ENCODE assay signal across 12 cellular contexts in the genomic region with DNA sequence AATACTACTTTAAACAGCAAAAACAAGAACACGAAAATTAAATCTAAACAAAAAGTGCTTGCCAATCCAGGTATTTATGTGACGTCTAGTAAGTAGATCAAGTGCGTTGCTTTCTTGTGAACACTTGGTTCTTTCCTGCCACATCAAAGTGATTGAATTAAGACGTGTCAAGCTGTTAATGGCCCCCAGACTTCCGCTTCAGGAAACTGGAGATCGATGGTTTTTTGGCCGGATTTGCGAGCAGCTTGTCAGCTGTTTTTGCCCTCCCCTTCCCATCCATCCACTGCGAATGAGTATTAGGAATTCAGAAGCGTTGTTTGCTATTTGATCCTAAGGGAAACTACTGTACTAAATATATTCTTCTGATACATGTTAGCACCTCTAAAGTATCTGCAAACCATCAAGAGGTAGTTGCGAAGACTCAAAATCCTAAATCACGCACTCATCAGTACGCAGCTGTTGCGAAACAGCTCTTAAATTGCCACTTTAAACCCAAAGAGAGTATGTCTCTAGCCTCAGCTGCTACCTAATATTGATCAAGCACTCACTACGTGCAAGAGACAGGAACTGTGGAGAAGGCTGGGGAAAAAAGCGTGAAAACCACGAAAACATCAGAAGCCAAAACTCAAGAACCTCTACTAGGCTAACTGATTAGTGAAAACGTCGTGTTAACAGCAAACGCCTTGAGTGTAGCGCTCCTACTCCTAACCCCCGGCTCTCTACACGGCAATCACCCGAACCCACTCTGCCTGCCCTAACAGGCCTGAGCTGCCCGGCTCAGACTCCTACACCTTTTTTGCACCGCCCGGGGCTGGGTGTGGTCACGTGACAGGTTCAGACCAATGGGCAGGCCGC. TPM values are rescaled to one million over a fixed set of nuclear protein-coding genes. Genes with fewer than 3 reads are reported as not detected.
DNase-seq lines count a peak whose midpoint lies in the region; ATAC-seq, FAIRE-seq and TF ChIP-seq lines count a peak whose summit lies in the region.
"Had no signal": no experiment of that assay in that cellular context is flagged by ENCODE, and none has a peak within 500 bp of the region (broad histone marks: within the 10 kb centered on the region; RNA-seq: fewer than 3 reads in every experiment).

No MANE protein-coding gene starts in this region.

- CTCF ChIA-PET in HepG2 (lab: Yijun Ruan, JAX; ENCODE audit: low intra/inter-chr PET ratio, low total read pairs) = no interaction called here

- ATAC-seq in HepG2 (no peak), right lobe of liver (no peak), GM18498 (IDR thresholded peaks at IDR 0.05; ENCODE audit: unreplicated experiment) (no peak), HG03108 (IDR thresholded peaks at IDR 0.05; ENCODE audit: unreplicated experiment) (no peak)
- peak; percentile 20 for ATAC-seq in stimulated activated memory B cell treated with anti-CD40 and anti-IgM and Interleukin-4, amounts not matched to agents 10 μg/mL and 1 μg/mL and 100 μg/mL, for 72 hours

- H3K4me3 ChIP-seq in HepG2 (replicated peaks in 1 of 3; ENCODE audit: insufficient read depth in 1 of 3, low read depth in 2 of 3, low read length in 3 of 3) (no peak overlapping the region), right lobe of liver (no peak overlapping the region), mesenchymal stem cell (ENCODE audit: insufficient read depth in 1 of 2, low read depth in 1 of 2, low read length in 2 of 2) (no peak overlapping the region)
- H3K4me3 ChIP-seq: tibial artery had no signal

- no peak overlapping the region for H2BK12ac ChIP-seq in mesenchymal stem cell (ENCODE audit: low read length in 2 of 2)

- no peaks in the 10 kb centered on the region for H3K79me2 ChIP-seq in HepG2 (ENCODE audit: insufficient read depth, low read length)

- H3K27ac ChIP-seq in HepG2 (ENCODE audit: extremely low read length, insufficient read depth, low read length) (no peak overlapping the region), right lobe of liver (no peak overlapping the region), mesenchymal stem cell (ENCODE audit: low read length, poor library complexity, severe bottlenecking) (no peak overlapping the region)
- H3K27ac ChIP-seq: tibial artery had no signal

- H3K36me3 ChIP-seq in HepG2 (replicated peaks in 1 of 2; ENCODE audit: control insufficient read depth in 1 of 2, insufficient read depth in 2 of 2, low read length in 2 of 2) (no peaks in the 10 kb centered on the region), right lobe of liver (no peaks in the 10 kb centered on the region), mesenchymal stem cell (ENCODE audit: control insufficient read depth in 1 of 2, insufficient read depth in 2 of 2, low read depth in 1 of 2, low read length in 2 of 2) (no peaks in the 10 kb centered on the region)
- H3K36me3 ChIP-seq: tibial artery had no signal

- H4K20me1 ChIP-seq in HepG2 (ENCODE audit: insufficient read depth, low read length) = no peaks in the 10 kb centered on the region

- no peaks in the 10 kb centered on the region; a peak in 1 of 5 replicates for H3K27me3 ChIP-seq in HepG2 (ENCODE audit: control insufficient read depth in 1 of 2, insufficient read depth in 2 of 2, low read length in 2 of 2)
- H3K27me3 ChIP-seq in right lobe of liver = no peaks in the 10 kb centered on the region
- H3K27me3 ChIP-seq in mesenchymal stem cell (ENCODE audit: control insufficient read depth in 1 of 2, insufficient read depth in 1 of 2, low read length in 2 of 2) = no peaks in the 10 kb centered on the region
- H3K27me3 ChIP-seq: tibial artery had no signal

- no peak for DNase-seq in HepG2 (ENCODE audit: low spot score)
- no peak for DNase-seq in right lobe of liver
- peak; percentile 47 for DNase-seq in T-helper 9 cell
- peak; percentile 87 for DNase-seq in central memory CD4-positive, alpha-beta T cell
- no peak for DNase-seq in mesenchymal stem cell
- DNase-seq: GF-D8, tibial artery had no signal

- no peak for TF ChIP-seq CTCF in HepG2 (CRISPR knock-in tag; IDR thresholded peaks at IDR 0.05)
- TF ChIP-seq CTCF in right lobe of liver (IDR thresholded peaks at IDR 0.05) = no peak

- TF ChIP-seq RAD21 in HepG2 (CRISPR knock-in tag; IDR thresholded peaks at IDR 0.05) = no peak

- H4K8ac ChIP-seq in mesenchymal stem cell (ENCODE audit: low read length) = no peak overlapping the region

- no peak overlapping the region for H3K14ac ChIP-seq in mesenchymal stem cell (ENCODE audit: low read length in 2 of 2)

- no peak for FAIRE-seq in HepG2 (lab: Jason Lieb, UNC)

- H3K4me1 ChIP-seq in HepG2 (ENCODE audit: insufficient read depth, low read length) (no peaks in the 10 kb centered on the region), right lobe of liver (no peaks in the 10 kb centered on the region), mesenchymal stem cell (ENCODE audit: control insufficient read depth, insufficient read depth, low read depth, low read length) (no peaks in the 10 kb centered on the region)
- H3K4me1 ChIP-seq: tibial artery had no signal

- no peaks in the 10 kb centered on the region for H3K9me3 ChIP-seq in HepG2 (ENCODE audit: low read length)
- no peaks in the 10 kb centered on the region for H3K9me3 ChIP-seq in right lobe of liver
- no peaks in the 10 kb centered on the region for H3K9me3 ChIP-seq in mesenchymal stem cell (ENCODE audit: control insufficient read depth, low read length)
- H3K9me3 ChIP-seq: tibial artery had no signal

- no peaks in the 10 kb centered on the region for H3K79me1 ChIP-seq in mesenchymal stem cell (replicated peaks; ENCODE audit: low read length, poor library complexity, severe bottlenecking)

- H3K23ac ChIP-seq in mesenchymal stem cell (ENCODE audit: low read length in 2 of 2) = no peak overlapping the region

- H3K18ac ChIP-seq in mesenchymal stem cell (ENCODE audit: low read depth in 1 of 2, low read length in 2 of 2) = no peak overlapping the region

- H3K36me3 Mint-ChIP-seq in stimulated activated memory B cell treated with anti-CD40 and anti-IgM and Interleukin-4, amounts not matched to agents 10 μg/mL and 1 μg/mL and 100 μg/mL, for 72 hours = no peaks in the 10 kb centered on the region

- H3K4me3 Mint-ChIP-seq in stimulated activated memory B cell treated with anti-CD40 and anti-IgM and Interleukin-4, amounts not matched to agents 10 μg/mL and 1 μg/mL and 100 μg/mL, for 72 hours = no peak overlapping the region

- intact Hi-C loops in HepG2 (cut with micrococcal nuclease; ENCODE audit: unreplicated experiment) = no loop called here
- intact Hi-C loops in right lobe of liver (cut with DNase I) = no loop called here

- no peaks in the 10 kb centered on the region for H3K9me3 Mint-ChIP-seq in stimulated activated memory B cell treated with anti-CD40 and anti-IgM and Interleukin-4, amounts not matched to agents 10 μg/mL and 1 μg/mL and 100 μg/mL, for 72 hours

- no peak for TF ChIP-seq POLR2A in HepG2 (IDR thresholded peaks at IDR 0.05; ENCODE audit: insufficient read depth in 1 of 2, low read depth in 2 of 2, low read length in 2 of 2)
- no peak for TF ChIP-seq POLR2A in right lobe of liver (IDR thresholded peaks at IDR 0.05)

- H3K27me3 Mint-ChIP-seq in stimulated activated memory B cell treated with anti-CD40 and anti-IgM and Interleukin-4, amounts not matched to agents 10 μg/mL and 1 μg/mL and 100 μg/mL, for 72 hours = peaks cover 24% of the 10 kb centered on the region

- no peak overlapping the region for H2BK120ac ChIP-seq in mesenchymal stem cell (ENCODE audit: low read depth, low read length)

- no TSS peak for BruUV-seq in HepG2 (replicated peaks; lab: Mats Ljungman, UMichigan)

- no peak overlapping the region for H4K91ac ChIP-seq in mesenchymal stem cell (ENCODE audit: low read length)

- no peak overlapping the region for H3K9ac ChIP-seq in HepG2 (ENCODE audit: insufficient read depth, low read depth, low read length)
- no peak overlapping the region for H3K9ac ChIP-seq in mesenchymal stem cell (ENCODE audit: low read length)

- H2BK15ac ChIP-seq in mesenchymal stem cell (ENCODE audit: low read depth, poor library complexity, severe bottlenecking) = no peak overlapping the region

- H3K4ac ChIP-seq in mesenchymal stem cell (ENCODE audit: low read depth in 1 of 2, low read length in 2 of 2) = no peak overlapping the region

- H2AFZ ChIP-seq in HepG2 (ENCODE audit: low read length) (no peak overlapping the region), mesenchymal stem cell (ENCODE audit: low read depth, low read length) (no peak overlapping the region)

- no peaks in the 10 kb centered on the region for H3K4me1 Mint-ChIP-seq in stimulated activated memory B cell treated with anti-CD40 and anti-IgM and Interleukin-4, amounts not matched to agents 10 μg/mL and 1 μg/mL and 100 μg/mL, for 72 hours

- POLR2A ChIA-PET in HepG2 (lab: Yijun Ruan, JAX) = no interaction called here

- no peak overlapping the region for H3K27ac Mint-ChIP-seq in stimulated activated memory B cell treated with anti-CD40 and anti-IgM and Interleukin-4, amounts not matched to agents 10 μg/mL and 1 μg/mL and 100 μg/mL, for 72 hours

- no peak overlapping the region for H2AK5ac ChIP-seq in mesenchymal stem cell (ENCODE audit: low read length, severe bottlenecking)

- H3K4me2 ChIP-seq in HepG2 (ENCODE audit: low read depth, low read length) (no peak overlapping the region), mesenchymal stem cell (ENCODE audit: low read length, poor library complexity, severe bottlenecking) (no peak overlapping the region)

- in situ Hi-C loops in HepG2 (cut with HindIII; ENCODE audit: extremely low pct_ligation_motif_present, low pct_unique_long_range_greater_than_20kb) = no loop called here

- 61% methylated on average over 29 of the region's 29 CpGs for WGBS in HepG2 (ENCODE audit: low lambda C conversion rate)
- 68% methylated on average over 27 of the region's 29 CpGs for WGBS in right lobe of liver (ENCODE audit: insufficient coverage, low coverage, low lambda C conversion rate, missing lambda C conversion rate)
- WGBS in mesenchymal stem cell = 88% methylated on average over 27 of the region's 29 CpGs

- TF ChIP-seq EP300 in HepG2 (IDR thresholded peaks at IDR 0.05; ENCODE audit: low read depth in 2 of 2, low read length in 2 of 2) (no peak), HepG2 (CRISPR knock-in tag; IDR thresholded peaks at IDR 0.05; ENCODE audit: borderline replicate concordance) (no peak)

- no peak overlapping the region for H2BK5ac ChIP-seq in mesenchymal stem cell (ENCODE audit: low read depth, low read length, poor library complexity, severe bottlenecking)

RNA-seq across cellular contexts. Expression of gene BRDT, which starts 0.5 kb away (rescaled TPM):
- total RNA-seq in HepG2 (2016; rRNA removed; fragmentation: Illumina TruSeq; extraction: Trizol) (not detected in 2 replicates), right lobe of liver (not detected)
- total RNA-seq in HepG2 (2016; cell fraction: cytosol; rRNA removed; fragmentation: Illumina TruSeq; extraction: Trizol; ENCODE audit: low read depth) = not detected in 2 replicates
- total RNA-seq in HepG2 (2016; cell fraction: insoluble cytoplasmic fraction; rRNA removed; fragmentation: Illumina TruSeq; extraction: Trizol) = not detected in 2 replicates
- not detected in 2 replicates for total RNA-seq in HepG2 (2016; cell fraction: membrane; rRNA removed; fragmentation: Illumina TruSeq; extraction: Trizol)
- not detected in 2 replicates for total RNA-seq in HepG2 (2016; cell fraction: nucleus; rRNA removed; fragmentation: Illumina TruSeq; extraction: Trizol)
- not detected in 2 replicates for polyA plus RNA-seq in HepG2 (2011; rRNA removed)
- polyA plus RNA-seq in HepG2 (2011; cell fraction: cytosol; rRNA removed) = not detected in 2 replicates
- not detected in 2 replicates for polyA plus RNA-seq in HepG2 (2011; cell fraction: nucleus; rRNA removed)
- not detected in 2 replicates for polyA plus RNA-seq in HepG2 (2012)
- polyA plus RNA-seq in HepG2 (2016; cell fraction: cytosol; fragmentation: Illumina TruSeq; extraction: Trizol; ENCODE audit: low read depth) = not detected in 2 replicates
- not detected in 2 replicates for polyA plus RNA-seq in HepG2 (2016; cell fraction: insoluble cytoplasmic fraction; fragmentation: Illumina TruSeq; extraction: Trizol; ENCODE audit: low read depth)
- polyA plus RNA-seq in HepG2 (2016; cell fraction: membrane; fragmentation: Illumina TruSeq; extraction: Trizol; ENCODE audit: low read depth) = not detected in 2 replicates
- polyA plus RNA-seq in HepG2 (2016; cell fraction: nucleus; fragmentation: Illumina TruSeq; extraction: Trizol; ENCODE audit: insufficient read depth, low read depth) = not detected in 2 replicates
- polyA minus RNA-seq in HepG2 (2011; rRNA and poly(A)+ RNA removed; ENCODE audit: low replicate concordance) = not detected in 2 replicates
- not detected in 2 replicates for polyA minus RNA-seq in HepG2 (2011; cell fraction: cytosol; rRNA and poly(A)+ RNA removed)
- polyA minus RNA-seq in HepG2 (2011; cell fraction: nucleus; rRNA and poly(A)+ RNA removed) = not detected in 2 replicates
- polyA plus RNA-seq in mesenchymal stem cell (2013, experiment 1 of 2) = 0.03 TPM
- not detected for polyA plus RNA-seq in mesenchymal stem cell (2013, experiment 2 of 2)
- total RNA-seq: epithelial cell of proximal tubule had no signal
- polyA plus RNA-seq: neural cell had no signal

Comparison
In these comparisons a context has a peak if more than half of its experiments do, and no peak if none do; other contexts are left out.
1. DNase-seq: peak in T-helper 9 cell (single experiment) and central memory CD4-positive, alpha-beta T cell (single experiment); none in HepG2 (single experiment), right lobe of liver (0 of 3) and mesenchymal stem cell (single experiment).